ENCODE assay signal across 38 cellular contexts in genomic region chr1:238272145-238272544, GRCh38.
"Had no signal": no experiment of that assay in that cellular context is flagged by ENCODE, and none has a peak within 500 bp of the region (broad histone marks: within the 10 kb centered on the region; RNA-seq: fewer than 3 reads in every experiment).

No MANE protein-coding gene starts in this region.

- H3K36me3 ChIP-seq: adrenal gland, ascending aorta, brain microvascular endothelial cell, breast epithelium, cardiac muscle cell had no signal

- DNase-seq: activated effector memory CD4-positive, alpha-beta T cell treated with anti-CD3 and anti-CD28 coated beads, Interleukin-2, amount 50 U/mL, for 16 hours; activated effector memory CD4-positive, alpha-beta T cell treated with Interleukin-2 at 50 U/mL for 16 hours; activated gamma-delta T cell; activated gamma-delta T cell treated with Interleukin-2 at 50 U/mL for 16 hours; activated naive CD4-positive, alpha-beta T cell; activated naive CD4-positive, alpha-beta T cell treated with anti-CD3 and anti-CD28 coated beads for 36 hours; activated naive CD4-positive, alpha-beta T cell treated with anti-CD3 and anti-CD28 coated beads, Interleukin-2, amount 10 ng/mL, durations not matched to agents 7 days and 5 days; activated naive CD4-positive, alpha-beta T cell treated with anti-CD3 and anti-CD28 coated beads, Interleukin-2, amount 50 U/mL, for 16 hours; activated naive CD4-positive, alpha-beta T cell treated with Interleukin-2 at 50 U/mL for 16 hours; activated naive CD8-positive, alpha-beta T cell treated with anti-CD3 and anti-CD28 coated beads for 36 hours; activated naive CD8-positive, alpha-beta T cell treated with anti-CD3 and anti-CD28 coated beads, Interleukin-2, amount 10 ng/mL, durations not matched to agents 7 days and 5 days; activated naive CD8-positive, alpha-beta T cell treated with anti-CD3 and anti-CD28 coated beads, Interleukin-2, amount 50 U/mL, for 24 hours; activated T-cell treated with anti-CD3 and anti-CD28 coated beads, Interleukin-2, amount 50 U/mL, for 1 hour; activated T-cell treated with anti-CD3 and anti-CD28 coated beads, Interleukin-2, amount 50 U/mL, for 24 hours; activated T-cell treated with anti-CD3 and anti-CD28 coated beads, Interleukin-2, amount 50 U/mL, for 4 hours; activated T-cell treated with anti-CD3 and anti-CD28 coated beads, Interleukin-2, amount 50 U/mL, for 48 hours; activated T-cell treated with anti-CD3 and anti-CD28 coated beads, Interleukin-2, amount 50 U/mL, for 72 hours; adrenal gland; amniotic stem cell; amygdala; anterior cingulate cortex; aorta; body of pancreas; brain microvascular endothelial cell; caudate nucleus; central memory CD4-positive, alpha-beta T cell; cerebellar nuclear complex had no signal

- H3K4me3 ChIP-seq: adrenal gland, ascending aorta, body of pancreas, breast epithelium, cardiac muscle cell had no signal

- H3K4me3 Mint-ChIP-seq: activated naive CD4-positive, alpha-beta T cell treated with anti-CD3 and anti-CD28 coated beads for 36 hours; activated naive CD4-positive, alpha-beta T cell treated with anti-CD3 and anti-CD28 coated beads, Interleukin-2, amount 10 ng/mL, durations not matched to agents 7 days and 5 days; activated naive CD4-positive, alpha-beta T cell treated with anti-CD3 and anti-CD28 coated beads, Interleukin-2, amount 50 U/mL, for 24 hours; activated naive CD8-positive, alpha-beta T cell; activated naive CD8-positive, alpha-beta T cell treated with anti-CD3 and anti-CD28 coated beads for 36 hours; activated naive CD8-positive, alpha-beta T cell treated with anti-CD3 and anti-CD28 coated beads, Interleukin-2, amount 10 ng/mL, durations not matched to agents 7 days and 5 days; activated naive CD8-positive, alpha-beta T cell treated with anti-CD3 and anti-CD28 coated beads, Interleukin-2, amount 50 U/mL, for 24 hours; activated T-cell treated with anti-CD3 and anti-CD28 coated beads, Interleukin-2, amount 50 U/mL, for 24 hours; activated T-cell treated with anti-CD3 and anti-CD28 coated beads, Interleukin-2, amount 50 U/mL, for 4 hours; activated T-cell treated with anti-CD3 and anti-CD28 coated beads, Interleukin-2, amount 50 U/mL, for 72 hours; activated T-helper 1 cell treated with anti-CD3 and anti-CD28 coated beads, Interleukin-12 subunit alpha, Interleukin-12 subunit beta, Interleukin-2, Interleukin-4 antibody, amounts not matched to agents 30 ng/mL and 10 ng/mL and 1 ng/mL, durations not matched to agents 14 hours and 24 hours and 36 hours; activated T-helper 17 cell treated with anti-CD3 and anti-CD28 coated beads, Interleukin-2, amount 50 U/mL, for 72 hours; brain; central memory CD8-positive, alpha-beta T cell had no signal

- H3K4me1 ChIP-seq: adrenal gland, ascending aorta, body of pancreas, breast epithelium had no signal

- H3K27ac ChIP-seq: adrenal gland, ascending aorta, body of pancreas, brain microvascular endothelial cell, breast epithelium, cardiac muscle cell had no signal

- H3K4me1 Mint-ChIP-seq: activated naive CD4-positive, alpha-beta T cell treated with anti-CD3 and anti-CD28 coated beads, Interleukin-2, amount 10 ng/mL, durations not matched to agents 7 days and 5 days; activated naive CD4-positive, alpha-beta T cell treated with anti-CD3 and anti-CD28 coated beads, Interleukin-2, amount 50 U/mL, for 24 hours; activated naive CD8-positive, alpha-beta T cell treated with anti-CD3 and anti-CD28 coated beads for 36 hours; activated naive CD8-positive, alpha-beta T cell treated with anti-CD3 and anti-CD28 coated beads, Interleukin-2, amount 10 ng/mL, durations not matched to agents 7 days and 5 days; activated naive CD8-positive, alpha-beta T cell treated with anti-CD3 and anti-CD28 coated beads, Interleukin-2, amount 50 U/mL, for 24 hours; activated T-helper 17 cell treated with anti-CD3 and anti-CD28 coated beads, Interleukin-2, amount 50 U/mL, for 72 hours; brain; central memory CD8-positive, alpha-beta T cell had no signal

- H3K27me3 ChIP-seq: adrenal gland, ascending aorta, body of pancreas, brain microvascular endothelial cell, breast epithelium, cardiac muscle cell had no signal

- H3K27ac Mint-ChIP-seq: activated naive CD4-positive, alpha-beta T cell treated with anti-CD3 and anti-CD28 coated beads for 36 hours; activated naive CD4-positive, alpha-beta T cell treated with anti-CD3 and anti-CD28 coated beads, Interleukin-2, amount 10 ng/mL, durations not matched to agents 7 days and 5 days; activated naive CD4-positive, alpha-beta T cell treated with anti-CD3 and anti-CD28 coated beads, Interleukin-2, amount 50 U/mL, for 24 hours; activated naive CD4-positive, alpha-beta T cell treated with anti-CD3 and anti-CD28 coated beads, Interleukin-2, amount 50 U/mL, for 72 hours; activated naive CD8-positive, alpha-beta T cell; activated naive CD8-positive, alpha-beta T cell treated with anti-CD3 and anti-CD28 coated beads for 36 hours; activated naive CD8-positive, alpha-beta T cell treated with anti-CD3 and anti-CD28 coated beads, Interleukin-2, amount 10 ng/mL, durations not matched to agents 7 days and 5 days; activated naive CD8-positive, alpha-beta T cell treated with anti-CD3 and anti-CD28 coated beads, Interleukin-2, amount 50 U/mL, for 24 hours; activated T-cell treated with anti-CD3 and anti-CD28 coated beads, Interleukin-2, amount 50 U/mL, for 24 hours; activated T-cell treated with anti-CD3 and anti-CD28 coated beads, Interleukin-2, amount 50 U/mL, for 72 hours; activated T-helper 1 cell treated with anti-CD3 and anti-CD28 coated beads, Interleukin-12 subunit alpha, Interleukin-12 subunit beta, Interleukin-2, Interleukin-4 antibody, amounts not matched to agents 30 ng/mL and 10 ng/mL and 1 ng/mL, durations not matched to agents 14 hours and 24 hours and 36 hours; activated T-helper 17 cell treated with anti-CD3 and anti-CD28 coated beads, Interleukin-2, amount 50 U/mL, for 72 hours; activated T-helper 2 cell treated with anti-CD3 and anti-CD28 coated beads, Interferon-gamma antibody, Interleukin-2, Interleukin-4, amounts not matched to agents 10 μg/mL and 5 μg/mL and 100 μg/mL, durations not matched to agents 14 hours and 24 hours and 36 hours; brain had no signal

- H3K9me3 ChIP-seq: adrenal gland, ascending aorta, body of pancreas had no signal

- ATAC-seq: activated naive CD4-positive, alpha-beta T cell treated with anti-CD3 and anti-CD28 coated beads, Interleukin-2, amount 50 U/mL, for 72 hours; activated naive CD8-positive, alpha-beta T cell treated with anti-CD3 and anti-CD28 coated beads, Interleukin-2, amount 50 U/mL, for 24 hours; activated T-cell treated with anti-CD3 and anti-CD28 coated beads, Interleukin-2, amount 50 U/mL, for 4 hours; activated T-cell treated with anti-CD3 and anti-CD28 coated beads, Interleukin-2, amount 50 U/mL, for 72 hours; activated T-helper 17 cell treated with anti-CD3 and anti-CD28 coated beads, Interleukin-2, amount 50 U/mL, for 72 hours; body of pancreas had no signal

- H3K27me3 Mint-ChIP-seq: activated naive CD4-positive, alpha-beta T cell treated with anti-CD3 and anti-CD28 coated beads, Interleukin-2, amount 10 ng/mL, durations not matched to agents 7 days and 5 days; activated naive CD4-positive, alpha-beta T cell treated with anti-CD3 and anti-CD28 coated beads, Interleukin-2, amount 50 U/mL, for 24 hours; activated naive CD8-positive, alpha-beta T cell; activated naive CD8-positive, alpha-beta T cell treated with anti-CD3 and anti-CD28 coated beads for 36 hours; activated naive CD8-positive, alpha-beta T cell treated with anti-CD3 and anti-CD28 coated beads, Interleukin-2, amount 10 ng/mL, durations not matched to agents 7 days and 5 days; activated naive CD8-positive, alpha-beta T cell treated with anti-CD3 and anti-CD28 coated beads, Interleukin-2, amount 50 U/mL, for 24 hours; activated T-cell treated with anti-CD3 and anti-CD28 coated beads, Interleukin-2, amount 50 U/mL, for 24 hours; activated T-helper 17 cell treated with anti-CD3 and anti-CD28 coated beads, Interleukin-2, amount 50 U/mL, for 72 hours; central memory CD8-positive, alpha-beta T cell had no signal

- H3K36me3 Mint-ChIP-seq: activated naive CD4-positive, alpha-beta T cell treated with anti-CD3 and anti-CD28 coated beads, Interleukin-2, amount 10 ng/mL, durations not matched to agents 7 days and 5 days; activated naive CD4-positive, alpha-beta T cell treated with anti-CD3 and anti-CD28 coated beads, Interleukin-2, amount 50 U/mL, for 24 hours; activated naive CD8-positive, alpha-beta T cell; activated naive CD8-positive, alpha-beta T cell treated with anti-CD3 and anti-CD28 coated beads for 36 hours; activated naive CD8-positive, alpha-beta T cell treated with anti-CD3 and anti-CD28 coated beads, Interleukin-2, amount 10 ng/mL, durations not matched to agents 7 days and 5 days; brain had no signal
